8 cellular contexts compared by ENCODE assay signal in genomic region chr6:138588805-138589434, GRCh38.
DNase-seq lines count a peak whose midpoint lies in the region; ATAC-seq, FAIRE-seq and TF ChIP-seq lines count a peak whose summit lies in the region.

No MANE protein-coding gene starts in this region.

- H2AFZ ChIP-seq in endothelial cell of umbilical vein (ENCODE audit: low read depth, low read length), result no peak overlapping the region

- no peaks in the 10 kb centered on the region for H3K27me3 ChIP-seq in endothelial cell of umbilical vein (ENCODE audit: control insufficient read depth in 2 of 2, insufficient read depth in 2 of 2, low read length in 2 of 2)

- peaks cover 21% of the 10 kb centered on the region for H3K4me1 ChIP-seq in endothelial cell of umbilical vein (ENCODE audit: control insufficient read depth, extremely low read depth, insufficient read depth, low read length)

- dilution Hi-C loops in endothelial cell of umbilical vein (cut with MboI; ENCODE audit: extremely low pct_ligation_motif_present, low sequenced_read_pairs), result no loop called here

- BruUV-seq in endothelial cell of umbilical vein (replicated peaks; lab: Mats Ljungman, UMichigan), result no TSS peak

- no peaks in the 10 kb centered on the region for H4K20me1 ChIP-seq in endothelial cell of umbilical vein (replicated peaks; ENCODE audit: control insufficient read depth, extremely low read depth, insufficient read depth, low read length)

- no peaks in the 10 kb centered on the region for H3K9me1 ChIP-seq in endothelial cell of umbilical vein (replicated peaks; ENCODE audit: control insufficient read depth, extremely low read depth, insufficient read depth, low read length)

- no peak overlapping the region for H3K4me3 ChIP-seq in endothelial cell of umbilical vein (replicated peaks in 1 of 3; ENCODE audit: insufficient read depth in 1 of 3, low read depth in 1 of 3, low read length in 3 of 3)

- CTCF ChIA-PET in endothelial cell of umbilical vein (lab: Charles Lee), result interaction anchor here (0.6 to 6.3 kb wide), 25 partner anchors 16 to 473 kb away, joined by 3 to 63 read pairs (median 4); no protein-coding TSS in a partner anchor

- H3K9ac ChIP-seq in endothelial cell of umbilical vein (replicated peaks; ENCODE audit: extremely low read depth, insufficient read depth, low read length), result no peak overlapping the region

- DNase-seq in EH (ENCODE audit: low read depth) (peak; percentile 78), NCI-H82 treated with DMSO at 0.1 percent for 48 hours (lab: John Stamatoyannopoulos, UW; ENCODE audit: unreplicated experiment) (peak; percentile 84), endothelial cell of umbilical vein (ENCODE audit: low read depth, low spot score) (peak; percentile 78), midbrain (lab: John Stamatoyannopoulos, UW) (peak; percentile 60)
- peak; percentile 5 to 17 for DNase-seq in activated CD8-positive, alpha-beta memory T cell treated with anti-CD3 and anti-CD28 coated beads for 1 hour (ENCODE audit: extremely low read depth in 1 of 2, low read depth in 1 of 2)
- DNase-seq in stimulated activated naive CD4-positive, alpha-beta T cell (lab: John Stamatoyannopoulos, UW), result peak; percentile 7 to 64 (median 25)

- no peak overlapping the region for H3K4me2 ChIP-seq in endothelial cell of umbilical vein (ENCODE audit: insufficient read depth, low read length)

- H3K27ac ChIP-seq in endothelial cell of umbilical vein (ENCODE audit: insufficient read depth, low read depth, low read length), result no peak overlapping the region

- peak; percentile 75 for FAIRE-seq in endothelial cell of umbilical vein (lab: Jason Lieb, UNC)

- peak; percentile 20 for ATAC-seq in HG03442 (IDR thresholded peaks at IDR 0.05; ENCODE audit: unreplicated experiment)
- ATAC-seq in GM18858 (IDR thresholded peaks at IDR 0.05; ENCODE audit: unreplicated experiment), result no peak

- TF ChIP-seq CTCF in endothelial cell of umbilical vein (IDR thresholded peaks at IDR 0.05; ENCODE audit: extremely low read depth in 1 of 2, insufficient read depth in 1 of 2, low read depth in 1 of 2, low read length in 2 of 2), result peak; percentile 80 to 85

- no peaks in the 10 kb centered on the region for H3K9me3 ChIP-seq in endothelial cell of umbilical vein (replicated peaks; ENCODE audit: control insufficient read depth, insufficient read depth, low read length)

- no peaks in the 10 kb centered on the region for H3K36me3 ChIP-seq in endothelial cell of umbilical vein (ENCODE audit: control insufficient read depth in 2 of 2, extremely low read depth in 1 of 2, insufficient read depth in 2 of 2, low read length in 2 of 2)

- POLR2A ChIA-PET in endothelial cell of umbilical vein (lab: Charles Lee), result no interaction called here

- TF ChIP-seq POLR2A in endothelial cell of umbilical vein (IDR thresholded peaks at IDR 0.05; ENCODE audit: low read depth, low read length), result no peak

- peaks cover 44% of the 10 kb centered on the region for H3K79me2 ChIP-seq in endothelial cell of umbilical vein (ENCODE audit: control insufficient read depth, insufficient read depth, low read length)

- intact Hi-C loops in endothelial cell of umbilical vein (cut with micrococcal nuclease), result loop anchor here (1.0 to 2.0 kb wide), 4 partner anchors 42 to 400 kb away; partner anchors contain the start of gene REPS1

TF ChIP-seq in endothelial cell of umbilical vein, 7 proteins besides CTCF, POLR2A, EP300 and RAD21:
- no peak for TF ChIP-seq MYC (IDR thresholded peaks at IDR 0.05; ENCODE audit: low read depth, low read length)
- no peak for TF ChIP-seq POLR2AphosphoS5 (IDR thresholded peaks at IDR 0.05; ENCODE audit: insufficient read depth, low read depth, low read length)
- TF ChIP-seq GATA2 (IDR thresholded peaks at IDR 0.05; ENCODE audit: insufficient read depth, insufficient read length, low read depth, low read length), result no peak

Comparison
In these comparisons a context has a peak if more than half of its experiments do, and no peak if none do; other contexts are left out.
1. DNase-seq: peak in every context shown above with its lines; median percentile 84 in NCI-H82 treated with DMSO at 0.1 percent for 48 hours; 78 in EH; 78 in endothelial cell of umbilical vein; 60 in midbrain; 25 in stimulated activated naive CD4-positive, alpha-beta T cell; 11 in activated CD8-positive, alpha-beta memory T cell treated with anti-CD3 and anti-CD28 coated beads for 1 hour.